Comparison of ENCODE assay signal across 8 cellular contexts in genomic region chr11:119205574-119206511, GRCh38. TPM values are rescaled to one million over a fixed set of nuclear protein-coding genes. Genes with fewer than 3 reads are reported as not detected.
DNase-seq lines count a peak whose midpoint lies in the region; ATAC-seq and TF ChIP-seq lines count a peak whose summit lies in the region.

CBL (plus strand) TSS chr11:119206339; CDS start chr11:119206418, 79 bp downstream.

- H3K27me3 Mint-ChIP-seq in HFFc6 (ENCODE audit: insufficient read depth) (peaks cover 4% of the 10 kb centered on the region), glutamatergic neuron (ENCODE audit: unreplicated experiment) (peaks cover 5% of the 10 kb centered on the region)

- H2AFZ ChIP-seq in osteoblast (ENCODE audit: low read length) = peak within 1 kb of the TSS; percentile 98

- H3K36me3 Mint-ChIP-seq in HFFc6 (ENCODE audit: low read depth) (peaks cover 4% of the 10 kb centered on the region; the same call in 1 of the 2 replicates), glutamatergic neuron (ENCODE audit: unreplicated experiment) (no peaks in the 10 kb centered on the region)
- peaks cover 7% of the 10 kb centered on the region in 2 donors for H3K36me3 Mint-ChIP-seq in activated naive CD4-positive, alpha-beta T cell treated with anti-CD3 and anti-CD28 coated beads, Interleukin-2, amount 50 U/mL, for 72 hours

- CTCF ChIA-PET in GM10248 (lab: Yijun Ruan, JAX) = interaction anchor here (0.6 to 4.5 kb wide), 43 partner anchors 7 to 516 kb away, joined by 3 to 43 read pairs (median 3); partner anchors contain the start of genes C2CD2L, DPAGT1, HINFP and HMBS

- H3K9me3 ChIP-seq in osteoblast (ENCODE audit: low read depth, low read length) (no peaks in the 10 kb centered on the region), testis (no peaks in the 10 kb centered on the region)

- TF ChIP-seq POLR2A in NB4 (IDR thresholded peaks at IDR 0.05; ENCODE audit: extremely low read depth, insufficient read length) (peak; percentile 71), testis (IDR thresholded peaks at IDR 0.05) (no peak)

- H3K4me1 ChIP-seq in osteoblast (ENCODE audit: insufficient read depth, low read length) (peaks cover 14% of the 10 kb centered on the region), testis (no peaks in the 10 kb centered on the region)

- 0 to 1% methylated on average over 8 to 66 of the region's 89 CpGs for WGBS in testis, 2 donors

- H3K4me1 Mint-ChIP-seq in HFFc6 (ENCODE audit: low read depth) (peaks cover 39% of the 10 kb centered on the region), glutamatergic neuron (ENCODE audit: low read depth, unreplicated experiment) (peaks cover 4% of the 10 kb centered on the region)

- H3K4me3 Mint-ChIP-seq in HFFc6 (peak within 1 kb of the TSS; percentile 99), glutamatergic neuron (ENCODE audit: unreplicated experiment) (peak within 1 kb of the TSS; percentile 100)

- peak within 1 kb of the TSS; percentile 87 for H3K4me3 ChIP-seq in NB4 (ENCODE audit: low read depth, low read length)
- H3K4me3 ChIP-seq in osteoblast (ENCODE audit: insufficient read depth, low read length) = peak within 1 kb of the TSS; percentile 97
- H3K4me3 ChIP-seq in testis = peak within 1 kb of the TSS; percentile 90 to 91

- H3K4me2 ChIP-seq in osteoblast (ENCODE audit: insufficient read depth, low read length) = peak within 1 kb of the TSS; percentile 99

- POLR2A ChIA-PET in GM10248 (lab: Yijun Ruan, JAX) = interaction anchor here (1.1 kb wide), 1 partner anchor 111 kb away, joined by 5 read pairs; a partner anchor contains a TSS

- no peaks in the 10 kb centered on the region for H3K27me3 ChIP-seq in osteoblast (ENCODE audit: insufficient read depth, low read length)
- no peaks in the 10 kb centered on the region for H3K27me3 ChIP-seq in testis

- H3K27ac Mint-ChIP-seq in HFFc6 (peak within 1 kb of the TSS; percentile 85), glutamatergic neuron (ENCODE audit: unreplicated experiment) (peak within 1 kb of the TSS; percentile 96)
- H3K27ac Mint-ChIP-seq in activated naive CD4-positive, alpha-beta T cell treated with anti-CD3 and anti-CD28 coated beads, Interleukin-2, amount 50 U/mL, for 72 hours = peak within 1 kb of the TSS; percentile 87 to 94

- H3K27ac ChIP-seq in osteoblast (ENCODE audit: low read depth, low read length) (peak within 1 kb of the TSS; percentile 19), testis (peak within 1 kb of the TSS; percentile 86 to 98)

- peaks cover 23% of the 10 kb centered on the region for H4K20me1 ChIP-seq in osteoblast (ENCODE audit: insufficient read depth, low read length)

- DNase-seq in GM10248 (ENCODE audit: extremely low spot score) = peak; percentile 95
- DNase-seq in HFFc6 = peak; percentile 83
- peak; percentile 90 for DNase-seq in NB4 (ENCODE audit: low read depth)
- DNase-seq in SKM-1 (lab: John Stamatoyannopoulos, UW; ENCODE audit: unreplicated experiment) = peak; percentile 51
- DNase-seq in activated naive CD4-positive, alpha-beta T cell treated with anti-CD3 and anti-CD28 coated beads, Interleukin-2, amount 50 U/mL, for 72 hours (ENCODE audit: low spot score in 2 of 2) = peak; percentile 95 to 97
- DNase-seq in glutamatergic neuron = peak; percentile 99
- DNase-seq in osteoblast (ENCODE audit: insufficient read length, low spot score, missing footprints) = peak; percentile 99
- peak; percentile 97 for DNase-seq in testis

- peak; percentile 81 for TF ChIP-seq CTCF in GM10248 (IDR thresholded peaks at IDR 0.05; ENCODE audit: control extremely low read depth, extremely low read depth, low read depth, missing control alignments)
- peak; percentile 97 for TF ChIP-seq CTCF in HFFc6 (IDR thresholded peaks at IDR 0.05)
- peak; percentile 76 for TF ChIP-seq CTCF in NB4 (IDR thresholded peaks at IDR 0.05; ENCODE audit: low read depth, low read length)
- TF ChIP-seq CTCF in glutamatergic neuron (IDR thresholded peaks at IDR 0.05; ENCODE audit: partially characterized antibody, unreplicated experiment) = peak; percentile 95
- TF ChIP-seq CTCF in osteoblast (IDR thresholded peaks at IDR 0.05; ENCODE audit: extremely low read depth, low read depth, low read length) = peak; percentile 68
- TF ChIP-seq CTCF in testis (IDR thresholded peaks at IDR 0.05) = peak; percentile 64 to 93 (median 89)

- H3K79me2 ChIP-seq in osteoblast (ENCODE audit: insufficient read depth, low read length) = peaks cover 45% of the 10 kb centered on the region

- H3K36me3 ChIP-seq in osteoblast (ENCODE audit: insufficient read depth, low read length) = no peaks in the 10 kb centered on the region
- no peaks in the 10 kb centered on the region for H3K36me3 ChIP-seq in testis (ENCODE audit: low read depth, missing control alignments)

- peak; percentile 87 to 92 for ATAC-seq in activated naive CD4-positive, alpha-beta T cell treated with anti-CD3 and anti-CD28 coated beads, Interleukin-2, amount 50 U/mL, for 72 hours

- no peaks in the 10 kb centered on the region for H3K9me3 Mint-ChIP-seq in HFFc6
- H3K9me3 Mint-ChIP-seq in activated naive CD4-positive, alpha-beta T cell treated with anti-CD3 and anti-CD28 coated beads, Interleukin-2, amount 50 U/mL, for 72 hours = no peaks in the 10 kb centered on the region
- H3K9me3 Mint-ChIP-seq in glutamatergic neuron (ENCODE audit: unreplicated experiment) = peaks cover 4% of the 10 kb centered on the region

- intact Hi-C loops in testis (cut with DNase I; ENCODE audit: low total_unique reads) = loop anchor here (5.0 kb wide), 1 partner anchor 116 kb away; no protein-coding TSS in a partner anchor

RNA-seq across cellular contexts. Expression of gene CBL, which starts in this region (rescaled TPM):
- 10 to 100 TPM; 24.2 to 31.2 (median 26.1) TPM for total RNA-seq in HFFc6 (2021; fragmentation: NEBNext Ultra II Directional; extraction: Animal tissue kit (Norgen Biotek cat#: 25700))
- total RNA-seq in activated naive CD4-positive, alpha-beta T cell treated with anti-CD3 and anti-CD28 coated beads, Interleukin-2, amount 50 U/mL, for 72 hours = 10 to 100 TPM; 32.3 to 50.0 TPM
- 40.5 TPM for total RNA-seq in glutamatergic neuron (ENCODE audit: unreplicated experiment)
- total RNA-seq in osteoblast = 9.0 and 9.7 TPM in 2 replicates
- total RNA-seq in testis = 10 to 100 TPM; 59.3 to 65.7 TPM
- 58.5 TPM for polyA plus RNA-seq in testis (ENCODE audit: insufficient read depth, low read depth, low replicate concordance)

Comparison
In these comparisons a context has a peak if more than half of its experiments do, and no peak if none do; other contexts are left out.
1. Peak in every context shown above with its lines: DNase-seq, ATAC-seq, H3K4me3 ChIP-seq and H3K27ac ChIP-seq.